ENCODE assay signal across 2 cellular contexts in the genomic region with DNA sequence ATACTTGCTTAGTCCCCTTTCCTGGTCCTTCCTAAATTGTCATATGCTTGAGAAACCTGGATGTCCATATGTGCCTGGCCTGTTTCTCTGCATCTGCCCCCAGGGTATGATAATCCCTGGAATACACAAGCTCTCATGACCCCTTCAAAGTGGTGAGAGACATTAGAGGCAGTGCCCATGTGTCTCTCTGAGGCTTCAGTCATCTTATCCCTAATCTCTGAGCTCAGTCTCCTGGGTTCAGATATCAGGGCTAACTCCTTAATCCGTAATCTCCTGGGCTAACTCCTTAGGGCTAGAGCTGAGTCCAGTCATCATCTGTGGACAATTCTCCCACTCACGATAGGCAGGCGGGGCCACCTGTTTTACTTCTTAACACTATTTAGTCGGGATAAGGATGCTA.
TF ChIP-seq lines count a peak whose summit lies in the region.

No MANE protein-coding gene starts in this region.

TF ChIP-seq in IMR-90, 13 proteins besides CTCF, POLR2A, EP300 and RAD21:
- no peak for TF ChIP-seq MAFK (IDR thresholded peaks at IDR 0.05; ENCODE audit: low read depth, low read length)
- TF ChIP-seq ELK1 (IDR thresholded peaks at IDR 0.05; ENCODE audit: borderline replicate concordance, low read depth, low read length), result no peak
- no peak for TF ChIP-seq CEBPB (IDR thresholded peaks at IDR 0.05; ENCODE audit: low read depth, low read length)
- TF ChIP-seq BHLHE40 (IDR thresholded peaks at IDR 0.05; ENCODE audit: low read depth, low read length), result no peak
- TF ChIP-seq USF2 (IDR thresholded peaks at IDR 0.05; ENCODE audit: low read depth, low read length), result no peak
- no peak for TF ChIP-seq FOS (IDR thresholded peaks at IDR 0.05; ENCODE audit: low read depth, low read length)
- TF ChIP-seq MAZ (IDR thresholded peaks at IDR 0.05; ENCODE audit: borderline replicate concordance, low read depth, low read length), result no peak
- TF ChIP-seq NFE2L2 (IDR thresholded peaks at IDR 0.05; ENCODE audit: low read depth, low read length), result no peak
- TF ChIP-seq RFX5 (IDR thresholded peaks at IDR 0.05; ENCODE audit: low read depth, low read length), result no peak
- no peak for TF ChIP-seq RCOR1 (IDR thresholded peaks at IDR 0.05; ENCODE audit: insufficient replicate concordance, low read length)
- TF ChIP-seq CHD1 (IDR thresholded peaks at IDR 0.05; ENCODE audit: low read depth, low read length), result no peak
- no peak for TF ChIP-seq SMC3 (IDR thresholded peaks at IDR 0.05; ENCODE audit: low read depth, low read length)
TF ChIP-seq in IMR-90: peak in this region for 0.

TF ChIP-seq in H1, 55 proteins besides CTCF, POLR2A, EP300 and RAD21:
- no peak for TF ChIP-seq RXRA (IDR thresholded peaks at IDR 0.05; ENCODE audit: insufficient read depth, low read depth, low read length)
- TF ChIP-seq SIRT6 (IDR thresholded peaks at IDR 0.05; ENCODE audit: low read length), result no peak
- no peak for TF ChIP-seq TAF1 (IDR thresholded peaks at IDR 0.05; ENCODE audit: low read depth, low read length)
- no peak for TF ChIP-seq RFX5 (IDR thresholded peaks at IDR 0.05; ENCODE audit: borderline replicate concordance, low read depth, low read length)
- no peak for TF ChIP-seq CHD1 (IDR thresholded peaks at IDR 0.05; ENCODE audit: low read depth, low read length)
- no peak for TF ChIP-seq SAP30 (IDR thresholded peaks at IDR 0.05; ENCODE audit: insufficient read depth, insufficient replicate concordance, low read length)
- TF ChIP-seq SP2 (IDR thresholded peaks at IDR 0.05; ENCODE audit: low read length), result no peak
- TF ChIP-seq TEAD4 (IDR thresholded peaks at IDR 0.05; ENCODE audit: low read depth, low read length), result no peak
- no peak for TF ChIP-seq SP1 (IDR thresholded peaks at IDR 0.05; ENCODE audit: low read depth, low read length)
- no peak for TF ChIP-seq MAFK (IDR thresholded peaks at IDR 0.05; ENCODE audit: low read depth, low read length)
- TF ChIP-seq HDAC2 (IDR thresholded peaks at IDR 0.05; ENCODE audit: borderline replicate concordance in 1 of 2, low read depth in 2 of 2, low read length in 2 of 2), result no peak
- TF ChIP-seq ZNF274 (IDR thresholded peaks at IDR 0.05; ENCODE audit: borderline replicate concordance, extremely low read depth, low read length), result no peak
- TF ChIP-seq JUN (IDR thresholded peaks at IDR 0.05; ENCODE audit: low read depth, low read length), result no peak
- no peak for TF ChIP-seq SUZ12 (IDR thresholded peaks at IDR 0.05; ENCODE audit: low read length)
- TF ChIP-seq EGR1 (IDR thresholded peaks at IDR 0.05; ENCODE audit: borderline replicate concordance, low read depth, low read length), result no peak
- TF ChIP-seq BCL11A (IDR thresholded peaks at IDR 0.05; ENCODE audit: low read depth in 2 of 2, low read length in 2 of 2), result no peak
- TF ChIP-seq POLR2AphosphoS5 (IDR thresholded peaks at IDR 0.05; ENCODE audit: low read depth, low read length), result no peak
